ENCODE assay signal across 9 cellular contexts in genomic region chr20:23050847-23051627, GRCh38. TPM values are rescaled to one million over a fixed set of nuclear protein-coding genes. Genes with fewer than 3 reads are reported as not detected.
DNase-seq lines count a peak whose midpoint lies in the region; ATAC-seq and TF ChIP-seq lines count a peak whose summit lies in the region.
"Had no signal": no experiment of that assay in that cellular context is flagged by ENCODE, and none has a peak within 500 bp of the region (broad histone marks: within the 10 kb centered on the region; RNA-seq: fewer than 3 reads in every experiment).

No MANE protein-coding gene starts in this region.

- TF ChIP-seq CTCF in cardiac muscle cell (IDR thresholded peaks at IDR 0.05; ENCODE audit: low read depth, low read length): peak; percentile 81

- peaks cover 0 to 3% (median 0%) of the 10 kb centered on the region in 5 donors for H3K9me3 Mint-ChIP-seq in CD8-positive, alpha-beta memory T cell
- H3K9me3 Mint-ChIP-seq in activated CD8-positive, alpha-beta T cell treated with anti-CD3 and anti-CD28 coated beads, Interleukin-2, amount 10 ng/mL, durations not matched to agents 7 days and 5 days (ENCODE audit: insufficient read depth): no peaks in the 10 kb centered on the region

- no peaks in the 10 kb centered on the region for H3K4me1 ChIP-seq in CD8-positive, alpha-beta memory T cell (ENCODE audit: insufficient read depth, low read length)
- peaks cover 4% of the 10 kb centered on the region for H3K4me1 ChIP-seq in cardiac muscle cell (ENCODE audit: low read depth)

- CTCF ChIA-PET in CD8-positive, alpha-beta memory T cell (lab: Charles Lee): no interaction called here
- CTCF ChIA-PET in activated CD8-positive, alpha-beta T cell treated with anti-CD3 and anti-CD28 coated beads, Interleukin-2, amount 10 ng/mL, durations not matched to agents 7 days and 5 days (lab: Charles Lee): interaction anchor here (0.6 to 2.1 kb wide), 7 partner anchors 10 to 360 kb away, joined by 3 to 10 read pairs (median 3); partner anchors contain the start of gene CD93

- peaks cover 17 to 42% of the 10 kb centered on the region in 2 donors for H3K27me3 Mint-ChIP-seq in CD8-positive, alpha-beta memory T cell
- peaks cover 58% of the 10 kb centered on the region for H3K27me3 Mint-ChIP-seq in activated CD8-positive, alpha-beta T cell treated with anti-CD3 and anti-CD28 coated beads, Interleukin-2, amount 10 ng/mL, durations not matched to agents 7 days and 5 days (ENCODE audit: low read depth)

- no peak overlapping the region for H3K27ac Mint-ChIP-seq in CD8-positive, alpha-beta memory T cell
- H3K27ac Mint-ChIP-seq in activated CD8-positive, alpha-beta T cell treated with anti-CD3 and anti-CD28 coated beads, Interleukin-2, amount 10 ng/mL, durations not matched to agents 7 days and 5 days: no peak overlapping the region
- H3K27ac Mint-ChIP-seq: IgD-negative memory B cell had no signal

- H3K4me3 Mint-ChIP-seq in CD8-positive, alpha-beta memory T cell: no peak overlapping the region
- H3K4me3 Mint-ChIP-seq in activated CD8-positive, alpha-beta T cell treated with anti-CD3 and anti-CD28 coated beads, Interleukin-2, amount 10 ng/mL, durations not matched to agents 7 days and 5 days: no peak overlapping the region
- H3K4me3 Mint-ChIP-seq: IgD-negative memory B cell had no signal

- no peak overlapping the region for H3K4me3 ChIP-seq in CD8-positive, alpha-beta memory T cell (ENCODE audit: low read length)
- peak overlapping the region; percentile 28 for H3K4me3 ChIP-seq in cardiac muscle cell

- no peaks in the 10 kb centered on the region for H3K36me3 Mint-ChIP-seq in CD8-positive, alpha-beta memory T cell
- H3K36me3 Mint-ChIP-seq in activated CD8-positive, alpha-beta T cell treated with anti-CD3 and anti-CD28 coated beads, Interleukin-2, amount 10 ng/mL, durations not matched to agents 7 days and 5 days (ENCODE audit: low read depth): peaks cover 2% of the 10 kb centered on the region
- H3K36me3 Mint-ChIP-seq: IgD-negative memory B cell had no signal

- H3K9me3 ChIP-seq in CD8-positive, alpha-beta memory T cell (ENCODE audit: low read length): no peaks in the 10 kb centered on the region
- H3K9me3 ChIP-seq in cardiac muscle cell (ENCODE audit: low read depth): no peaks in the 10 kb centered on the region

- no peaks in the 10 kb centered on the region for H3K27me3 ChIP-seq in CD8-positive, alpha-beta memory T cell (ENCODE audit: insufficient read depth, low read length, poor library complexity, severe bottlenecking)
- peaks cover 52% of the 10 kb centered on the region for H3K27me3 ChIP-seq in cardiac muscle cell

- POLR2A ChIA-PET in CD8-positive, alpha-beta memory T cell (lab: Charles Lee): no interaction called here
- POLR2A ChIA-PET in activated CD8-positive, alpha-beta T cell treated with anti-CD3 and anti-CD28 coated beads, Interleukin-2, amount 10 ng/mL, durations not matched to agents 7 days and 5 days (lab: Charles Lee): no interaction called here

- no peaks in the 10 kb centered on the region for H3K36me3 ChIP-seq in CD8-positive, alpha-beta memory T cell (ENCODE audit: insufficient read depth, low read length)
- H3K36me3 ChIP-seq in cardiac muscle cell: no peaks in the 10 kb centered on the region

- no peak for DNase-seq in CD8-positive, alpha-beta memory T cell
- DNase-seq in KBM-7: peak; percentile 71
- peak; percentile 45 for DNase-seq in activated CD8-positive, alpha-beta T cell treated with anti-CD3 and anti-CD28 coated beads, Interleukin-2, amount 10 ng/mL, durations not matched to agents 7 days and 5 days
- peak; percentile 87 to 92 for DNase-seq in cardiac muscle cell (ENCODE audit: low read depth in 1 of 2, low spot score in 1 of 2)
- peak; percentile 51 for DNase-seq in non-pigmented ciliary epithelial cell (ENCODE audit: low read depth)
- DNase-seq in D341Med (ENCODE audit: low spot score): no peak
- no peak for DNase-seq in activated naive CD4-positive, alpha-beta T cell (lab: John Stamatoyannopoulos, UW)
- DNase-seq in occipital lobe (lab: John Stamatoyannopoulos, UW): no peak

- ATAC-seq in activated CD8-positive, alpha-beta T cell treated with anti-CD3 and anti-CD28 coated beads, Interleukin-2, amount 10 ng/mL, durations not matched to agents 7 days and 5 days: no peak

- H3K4me1 Mint-ChIP-seq in CD8-positive, alpha-beta memory T cell: peaks cover 0 to 4% (median 2%) of the 10 kb centered on the region in 3 donors
- H3K4me1 Mint-ChIP-seq in activated CD8-positive, alpha-beta T cell treated with anti-CD3 and anti-CD28 coated beads, Interleukin-2, amount 10 ng/mL, durations not matched to agents 7 days and 5 days (ENCODE audit: low read depth): peaks cover 6% of the 10 kb centered on the region

- H3K27ac ChIP-seq in CD8-positive, alpha-beta memory T cell (ENCODE audit: low read depth, low read length): peak overlapping the region; percentile 43
- no peak overlapping the region for H3K27ac ChIP-seq in cardiac muscle cell

- in situ Hi-C loops in KBM-7 (cut with MboI; ENCODE audit: low pct_unique_long_range_greater_than_20kb, low sequenced_read_pairs): no loop called here

RNA-seq across cellular contexts. Expression of gene THBD, which starts 1.6 kb away (rescaled TPM):
- total RNA-seq in CD8-positive, alpha-beta memory T cell: under 1 TPM; 0.13 to 0.31 TPM
- not detected for polyA plus RNA-seq in CD8-positive, alpha-beta memory T cell
- not detected for total RNA-seq in activated CD8-positive, alpha-beta T cell treated with anti-CD3 and anti-CD28 coated beads, Interleukin-2, amount 10 ng/mL, durations not matched to agents 7 days and 5 days
- total RNA-seq in cardiac muscle cell: 0.54 and 1.1 TPM in 2 replicates
- 0.04 and 2.5 TPM in 2 replicates for polyA plus RNA-seq in cardiac muscle cell
- total RNA-seq in occipital lobe: 0.94 TPM
- polyA plus RNA-seq: IgD-negative memory B cell had no signal

RNA-seq across cellular contexts. Expression of gene SSTR4, which starts 15.9 kb away (rescaled TPM):
- total RNA-seq in CD8-positive, alpha-beta memory T cell: not detected
- not detected for polyA plus RNA-seq in CD8-positive, alpha-beta memory T cell
- not detected for total RNA-seq in activated CD8-positive, alpha-beta T cell treated with anti-CD3 and anti-CD28 coated beads, Interleukin-2, amount 10 ng/mL, durations not matched to agents 7 days and 5 days
- not detected in 2 replicates for total RNA-seq in cardiac muscle cell
- polyA plus RNA-seq in cardiac muscle cell: not detected in 2 replicates
- total RNA-seq in occipital lobe: not detected
- polyA plus RNA-seq: IgD-negative memory B cell had no signal

RNA-seq across cellular contexts. Expression of gene CD93, which starts 35.1 kb away (rescaled TPM):
- total RNA-seq in CD8-positive, alpha-beta memory T cell: under 1 TPM; 0.50 to 0.53 TPM
- polyA plus RNA-seq in CD8-positive, alpha-beta memory T cell: 0.02 TPM
- total RNA-seq in activated CD8-positive, alpha-beta T cell treated with anti-CD3 and anti-CD28 coated beads, Interleukin-2, amount 10 ng/mL, durations not matched to agents 7 days and 5 days: under 1 TPM; 0.73 to 0.82 TPM
- 0.11 and 0.63 TPM in 2 replicates for total RNA-seq in cardiac muscle cell
- 0.04 and 0.15 TPM in 2 replicates for polyA plus RNA-seq in cardiac muscle cell
- total RNA-seq in occipital lobe: 13.6 TPM
- polyA plus RNA-seq: IgD-negative memory B cell had no signal

Comparison
In these comparisons a context has a peak if more than half of its experiments do, and no peak if none do; other contexts are left out.
1. DNase-seq: peak in KBM-7 (single experiment), activated CD8-positive, alpha-beta T cell treated with anti-CD3 and anti-CD28 coated beads, Interleukin-2, amount 10 ng/mL, durations not matched to agents 7 days and 5 days (single experiment), cardiac muscle cell (2 of 2) and non-pigmented ciliary epithelial cell (single experiment); none in CD8-positive, alpha-beta memory T cell (0 of 5), D341Med (single experiment), activated naive CD4-positive, alpha-beta T cell (0 of 4) and occipital lobe (single experiment).